25 cellular contexts compared by ENCODE assay signal in genomic region chr16:79468236-79468635, GRCh38.
"Had no signal": no experiment of that assay in that cellular context is flagged by ENCODE, and none has a peak within 500 bp of the region (broad histone marks: within the 10 kb centered on the region; RNA-seq: fewer than 3 reads in every experiment).

No MANE protein-coding gene starts in this region.

- H3K4me3 ChIP-seq: esophagus squamous epithelium, left ventricle myocardium inferior, lung, right atrium auricular region, testis, transverse colon had no signal

- DNase-seq: activated CD4-positive, alpha-beta memory T cell treated with anti-CD3 and anti-CD28 coated beads for 36 hours; activated CD4-positive, alpha-beta T cell treated with anti-CD3 and anti-CD28 coated beads, Interleukin-2, amount 10 ng/mL, durations not matched to agents 24 days and 14 days; activated CD4-positive, CD25-positive, alpha-beta regulatory T cell treated with anti-CD3 and anti-CD28 coated beads, Interleukin-2, amount 50 U/mL, for 72 hours; activated CD8-positive, alpha-beta memory T cell treated with anti-CD3 and anti-CD28 coated beads, Interleukin-2, amount 50 U/mL, for 4 hours; activated gamma-delta T cell; activated naive CD4-positive, alpha-beta T cell treated with anti-CD3 and anti-CD28 coated beads, Interleukin-2, amount 10 ng/mL, durations not matched to agents 7 days and 5 days; activated T-cell treated with anti-CD3 and anti-CD28 coated beads, Interleukin-2, amount 50 U/mL, for 1 hour; amygdala; caudate nucleus; effector CD4-positive, alpha-beta T cell; esophagus squamous epithelium; foreskin melanocyte; left ventricle myocardium inferior; mesendoderm; stimulated activated CD4-positive, alpha-beta T cell treated with anti-CD3 and anti-CD28 coated beads, Interleukin-4, amount 100 ng/mL, for 1 hour; stimulated activated naive CD8-positive, alpha-beta T cell treated with anti-CD3 and anti-CD28 coated beads, Interleukin-15, Interleukin-2, amounts not matched to agents 100 U/mL and 50 U/mL, for 24 hours; T-helper 17 cell; T1000; testis; transverse colon; WERI-Rb-1 had no signal

- H3K27ac ChIP-seq: esophagus squamous epithelium, left ventricle myocardium inferior, parathyroid adenoma, right atrium auricular region, testis, transverse colon, WERI-Rb-1 had no signal

- H3K36me3 Mint-ChIP-seq: activated CD4-positive, alpha-beta memory T cell treated with anti-CD3 and anti-CD28 coated beads for 36 hours; activated naive CD4-positive, alpha-beta T cell treated with anti-CD3 and anti-CD28 coated beads, Interleukin-2, amount 10 ng/mL, durations not matched to agents 7 days and 5 days; natural killer cell treated with Interleukin-12 subunit alpha and Interleukin-12 subunit beta and Interleukin-15 and Interleukin-18, amount 100 ng/mL, for 72 hours had no signal

- H3K36me3 ChIP-seq: esophagus squamous epithelium, left ventricle myocardium inferior, right atrium auricular region, transverse colon, WERI-Rb-1 had no signal

- H3K27me3 ChIP-seq: esophagus squamous epithelium, right atrium auricular region, testis, transverse colon had no signal

- H3K4me3 Mint-ChIP-seq: activated CD4-positive, alpha-beta memory T cell treated with anti-CD3 and anti-CD28 coated beads for 36 hours; activated CD4-positive, alpha-beta T cell treated with anti-CD3 and anti-CD28 coated beads, Interleukin-2, amount 10 ng/mL, durations not matched to agents 24 days and 14 days; activated naive CD4-positive, alpha-beta T cell treated with anti-CD3 and anti-CD28 coated beads, Interleukin-2, amount 10 ng/mL, durations not matched to agents 7 days and 5 days; natural killer cell treated with Interleukin-12 subunit alpha and Interleukin-12 subunit beta and Interleukin-15 and Interleukin-18, amount 100 ng/mL, for 72 hours; T-helper 17 cell had no signal

- H3K4me1 Mint-ChIP-seq: activated CD4-positive, alpha-beta T cell treated with anti-CD3 and anti-CD28 coated beads, Interleukin-2, amount 10 ng/mL, durations not matched to agents 24 days and 14 days; activated naive CD4-positive, alpha-beta T cell treated with anti-CD3 and anti-CD28 coated beads, Interleukin-2, amount 10 ng/mL, durations not matched to agents 7 days and 5 days; T-helper 17 cell had no signal

- H3K27ac Mint-ChIP-seq: activated CD4-positive, alpha-beta memory T cell treated with anti-CD3 and anti-CD28 coated beads for 36 hours; activated CD4-positive, alpha-beta T cell treated with anti-CD3 and anti-CD28 coated beads, Interleukin-2, amount 10 ng/mL, durations not matched to agents 24 days and 14 days; activated naive CD4-positive, alpha-beta T cell treated with anti-CD3 and anti-CD28 coated beads, Interleukin-2, amount 10 ng/mL, durations not matched to agents 7 days and 5 days; natural killer cell treated with Interleukin-12 subunit alpha and Interleukin-12 subunit beta and Interleukin-15 and Interleukin-18, amount 100 ng/mL, for 72 hours; T-helper 17 cell had no signal

- ATAC-seq: natural killer cell treated with Interleukin-12 subunit alpha and Interleukin-12 subunit beta and Interleukin-15 and Interleukin-18, amount 100 ng/mL, for 72 hours; stimulated activated naive CD8-positive, alpha-beta T cell treated with anti-CD3 and anti-CD28 coated beads, Interleukin-15, Interleukin-2, amounts not matched to agents 100 U/mL and 50 U/mL, for 24 hours; T-helper 17 cell had no signal

- H3K9me3 Mint-ChIP-seq: activated CD4-positive, alpha-beta memory T cell treated with anti-CD3 and anti-CD28 coated beads for 36 hours; activated CD4-positive, alpha-beta T cell treated with anti-CD3 and anti-CD28 coated beads, Interleukin-2, amount 10 ng/mL, durations not matched to agents 24 days and 14 days; activated naive CD4-positive, alpha-beta T cell treated with anti-CD3 and anti-CD28 coated beads, Interleukin-2, amount 10 ng/mL, durations not matched to agents 7 days and 5 days; natural killer cell treated with Interleukin-12 subunit alpha and Interleukin-12 subunit beta and Interleukin-15 and Interleukin-18, amount 100 ng/mL, for 72 hours had no signal

- H3K4me1 ChIP-seq: left ventricle myocardium inferior, parathyroid adenoma, right atrium auricular region, testis, transverse colon had no signal

- H3K9me3 ChIP-seq: esophagus squamous epithelium, left ventricle myocardium inferior, testis, transverse colon had no signal

- H3K27me3 Mint-ChIP-seq: activated naive CD4-positive, alpha-beta T cell treated with anti-CD3 and anti-CD28 coated beads, Interleukin-2, amount 10 ng/mL, durations not matched to agents 7 days and 5 days; T-helper 17 cell had no signal
